ENCODE assay signal across 7 cellular contexts in the genomic region with DNA sequence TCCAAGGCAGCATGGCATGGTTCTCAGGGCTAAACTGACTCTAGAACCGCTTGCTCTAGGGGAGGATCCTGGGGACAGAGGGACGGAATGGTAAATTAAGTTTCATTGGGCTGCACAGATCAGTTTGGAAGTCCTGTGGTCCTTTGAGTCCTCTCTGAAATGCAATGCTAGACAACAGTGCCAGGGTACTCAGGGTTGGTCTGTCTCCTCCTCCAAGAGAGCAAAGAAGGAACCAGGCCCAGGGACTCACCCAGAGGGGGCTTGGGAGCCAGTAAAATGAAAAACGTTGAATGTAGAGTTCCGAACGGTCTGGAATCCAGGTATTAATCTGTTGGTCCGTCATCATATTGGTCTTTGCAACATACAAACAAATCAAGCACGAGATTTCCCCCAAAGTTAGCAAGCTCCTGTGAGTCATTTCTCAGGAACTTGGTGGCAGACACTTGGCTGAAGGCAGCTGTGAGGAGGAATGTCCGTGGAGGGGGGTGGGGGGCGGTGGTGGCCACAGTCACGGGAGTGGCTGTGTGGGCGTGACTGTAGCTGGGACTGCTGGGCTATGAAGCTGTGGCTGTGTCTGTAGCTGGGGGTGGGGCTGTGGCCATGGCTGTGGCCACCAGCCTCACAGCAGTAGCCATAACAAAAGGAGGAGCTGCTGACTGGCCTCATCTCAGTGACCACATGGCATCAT. TPM values are rescaled to one million over a fixed set of nuclear protein-coding genes. Genes with fewer than 3 reads are reported as not detected.
A peak's percentile ranks its signal among the peaks of the same experiment; 100 is the strongest.
DNase-seq lines count a peak whose midpoint lies in the region; ATAC-seq and TF ChIP-seq lines count a peak whose summit lies in the region.

No MANE protein-coding gene starts in this region.

- DNase-seq in H4 (ENCODE audit: low spot score) (peak; percentile 87), fibroblast of mammary gland (ENCODE audit: low read depth) (peak; percentile 82), renal cortical epithelial cell (ENCODE audit: low read depth) (peak; percentile 92), NCI-H1417 (lab: John Stamatoyannopoulos, UW) (no peak), NAMALWA (ENCODE audit: low spot score) (no peak)
- DNase-seq in naive thymus-derived CD8-positive, alpha-beta T cell = no peak

- ATAC-seq in SK-N-SH treated with all-trans-retinoic acid at 6 μM for 48 hours = peak; percentile 64
- ATAC-seq in naive thymus-derived CD8-positive, alpha-beta T cell = no peak

- no peak overlapping the region for H3K4me3 Mint-ChIP-seq in naive thymus-derived CD8-positive, alpha-beta T cell

- peaks cover 4 to 38% (median 10%) of the 10 kb centered on the region in 4 donors for H3K4me1 Mint-ChIP-seq in naive thymus-derived CD8-positive, alpha-beta T cell

- H3K36me3 Mint-ChIP-seq in naive thymus-derived CD8-positive, alpha-beta T cell = no peaks in the 10 kb centered on the region

- TF ChIP-seq CTCF in fibroblast of mammary gland (conservative IDR thresholded peaks at IDR 0.05; ENCODE audit: control insufficient read depth, insufficient read depth, low read depth, low read length) = no peak

- peaks cover 0 to 3% (median 0%) of the 10 kb centered on the region in 9 donors for H3K9me3 Mint-ChIP-seq in naive thymus-derived CD8-positive, alpha-beta T cell

- POLR2A ChIA-PET in naive thymus-derived CD8-positive, alpha-beta T cell (lab: Charles Lee) = interaction anchor here (0.5 kb wide), 1 partner anchor 19 kb away, joined by 7 read pairs; no protein-coding TSS in a partner anchor

- peaks cover 0 to 3% (median 0%) of the 10 kb centered on the region in 5 donors for H3K27me3 Mint-ChIP-seq in naive thymus-derived CD8-positive, alpha-beta T cell

- H3K27ac Mint-ChIP-seq in naive thymus-derived CD8-positive, alpha-beta T cell = peak overlapping the region in 1 of 10 donors; percentile 22

- H3K4me3 ChIP-seq in fibroblast of mammary gland (ENCODE audit: control insufficient read depth, low read depth, low read length) = no peak overlapping the region

TF ChIP-seq in SK-N-SH treated with all-trans-retinoic acid at 6 μM for 48 hours, 23 proteins besides CTCF, POLR2A, EP300 and RAD21:
- TF ChIP-seq ZNF565 (CRISPR knock-in tag; conservative IDR thresholded peaks at IDR 0.05; ENCODE audit: low read depth) = no peak
- TF ChIP-seq TSHZ2 (CRISPR knock-in tag; IDR thresholded peaks at IDR 0.05) = no peak
- no peak for TF ChIP-seq ZFP3 (CRISPR knock-in tag; IDR thresholded peaks at IDR 0.05)
- TF ChIP-seq ZNF8 (CRISPR knock-in tag; IDR thresholded peaks at IDR 0.05) = no peak
- TF ChIP-seq ZFP30 (CRISPR knock-in tag; IDR thresholded peaks at IDR 0.05) = no peak
- no peak for TF ChIP-seq CSDC2 (CRISPR knock-in tag; IDR thresholded peaks at IDR 0.05)

RNA-seq across cellular contexts. Expression of gene RYBP, which starts 40.8 kb away (rescaled TPM):
- total RNA-seq in H4 (2014; rRNA removed; shearing (Covaris generic)) = 4.4 and 6.1 TPM in 2 replicates
- 8.3 and 15.1 TPM in 2 replicates for total RNA-seq in renal cortical epithelial cell
- total RNA-seq in naive thymus-derived CD8-positive, alpha-beta T cell = 10 to 100 TPM; 18.6 to 18.7 TPM
- 1 to 10 TPM; 1.2 to 1.9 (median 1.8) TPM for polyA plus RNA-seq in naive thymus-derived CD8-positive, alpha-beta T cell

Comparison
In these comparisons a context has a peak if more than half of its experiments do, and no peak if none do; other contexts are left out.
1. DNase-seq: peak in H4 (single experiment), fibroblast of mammary gland (single experiment) and renal cortical epithelial cell (single experiment); none in NCI-H1417 (0 of 3), NAMALWA (single experiment) and naive thymus-derived CD8-positive, alpha-beta T cell (0 of 10).